2 cellular contexts compared by ENCODE assay signal in genomic region chr3:153162513-153163348, GRCh38.
TF ChIP-seq lines count a peak whose summit lies in the region.

No MANE protein-coding gene starts in this region.

TF ChIP-seq in GM23338, 12 proteins besides CTCF, POLR2A, EP300 and RAD21:
- TF ChIP-seq JUNB (IDR thresholded peaks at IDR 0.05; ENCODE audit: unreplicated experiment) (no peak), ZNF462 (CRISPR knock-in tag; IDR thresholded peaks at IDR 0.05) (no peak), POLR2AphosphoS5 (IDR thresholded peaks at IDR 0.05; ENCODE audit: low read depth) (no peak), ZNF114 (CRISPR knock-in tag; IDR thresholded peaks at IDR 0.05) (no peak), REST (IDR thresholded peaks at IDR 0.05; ENCODE audit: unreplicated experiment) (no peak), CREB1 (CRISPR knock-in tag; IDR thresholded peaks at IDR 0.05; ENCODE audit: low read depth) (no peak), EZH2 (IDR thresholded peaks at IDR 0.05; ENCODE audit: low read depth, unreplicated experiment) (no peak), NANOG (IDR thresholded peaks at IDR 0.05; ENCODE audit: borderline replicate concordance) (no peak), EZH2phosphoT487 (IDR thresholded peaks at IDR 0.05; ENCODE audit: unreplicated experiment) (no peak), ZNF331 (CRISPR knock-in tag; IDR thresholded peaks at IDR 0.05; ENCODE audit: low read depth) (no peak), ETS1 (IDR thresholded peaks at IDR 0.05) (no peak), STAT1 (IDR thresholded peaks at IDR 0.05; ENCODE audit: unreplicated experiment) (no peak)

TF ChIP-seq in H1, 55 proteins besides CTCF, POLR2A, EP300 and RAD21:
- TF ChIP-seq MAX (IDR thresholded peaks at IDR 0.05), result peak; percentile 20; the same call in 1 of the 2 replicates
- no peak for TF ChIP-seq USF2 (IDR thresholded peaks at IDR 0.05; ENCODE audit: low read length)
- TF ChIP-seq SRF (IDR thresholded peaks at IDR 0.05; ENCODE audit: low read depth, low read length), result no peak
- peak; percentile 82 for TF ChIP-seq KDM4A (IDR thresholded peaks at IDR 0.05; ENCODE audit: low read depth, low read length, severe bottlenecking)
- TF ChIP-seq ASH2L (IDR thresholded peaks at IDR 0.05; ENCODE audit: low read length), result peak; percentile 75
- no peak for TF ChIP-seq CHD2 (IDR thresholded peaks at IDR 0.05; ENCODE audit: low read length)
- no peak for TF ChIP-seq RFX5 (IDR thresholded peaks at IDR 0.05; ENCODE audit: borderline replicate concordance, low read depth, low read length)
- no peak for TF ChIP-seq SIRT6 (IDR thresholded peaks at IDR 0.05; ENCODE audit: low read length)
- no peak for TF ChIP-seq PHF8 (conservative IDR thresholded peaks at IDR 0.05; ENCODE audit: low read depth, low read length)
- peak; percentile 72; the same call in 1 of the 2 replicates for TF ChIP-seq RBBP5 (IDR thresholded peaks at IDR 0.05; ENCODE audit: borderline replicate concordance, low read depth, low read length)
- TF ChIP-seq SIN3A (conservative IDR thresholded peaks at IDR 0.05 in 1 of 2, IDR thresholded peaks at IDR 0.05 in 1 of 2; ENCODE audit: low read depth in 1 of 2, low read length in 2 of 2), result 0 out of 4 replicates have a peak, but pooled peaks of 1 of the 2 experiments have one; percentile 6
TF ChIP-seq in H1: peak in this region for 5.
